27 cellular contexts compared by ENCODE assay signal in the genomic region with DNA sequence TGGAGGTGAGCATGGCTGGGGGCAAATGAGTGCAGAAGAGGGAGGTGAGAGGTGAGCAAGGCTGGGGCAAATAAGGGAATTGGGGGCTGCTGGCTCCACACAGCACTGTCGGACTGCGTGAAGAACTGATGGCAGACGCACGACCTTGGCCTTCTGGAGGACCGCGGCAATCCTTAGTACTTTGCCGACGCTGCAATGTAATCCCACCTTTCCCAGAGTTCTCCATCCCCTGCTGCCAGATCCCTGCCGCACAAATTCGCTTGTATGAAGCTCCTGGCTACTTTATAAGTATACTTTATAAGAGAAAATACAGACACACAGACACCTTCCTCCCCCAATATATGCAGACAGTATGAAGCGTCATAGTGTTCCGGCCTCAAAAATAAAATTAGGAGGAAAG.
"Had no signal": no experiment of that assay in that cellular context is flagged by ENCODE, and none has a peak within 500 bp of the region (broad histone marks: within the 10 kb centered on the region; RNA-seq: fewer than 3 reads in every experiment).

No MANE protein-coding gene starts in this region.

- H3K36me3 ChIP-seq: Peyer's patch had no signal

- H3K9me3 ChIP-seq: Peyer's patch had no signal

- H3K4me1 Mint-ChIP-seq: activated CD4-positive, alpha-beta T cell treated with anti-CD3 and anti-CD28 coated beads, Interleukin-2, amount 10 ng/mL, durations not matched to agents 24 days and 14 days had no signal

- H3K4me1 ChIP-seq: Peyer's patch had no signal

- H3K4me3 ChIP-seq: Peyer's patch had no signal

- H3K27me3 ChIP-seq: Peyer's patch had no signal

- ATAC-seq: activated CD8-positive, alpha-beta T cell treated with anti-CD3 and anti-CD28 coated beads, Interleukin-2, amount 10 ng/mL, durations not matched to agents 7 days and 5 days; activated naive CD4-positive, alpha-beta T cell treated with anti-CD3 and anti-CD28 coated beads, Interleukin-2, amount 50 U/mL, for 72 hours; PC-3 had no signal

- H3K4me3 Mint-ChIP-seq: activated CD4-positive, alpha-beta T cell treated with anti-CD3 and anti-CD28 coated beads, Interleukin-2, amount 10 ng/mL, durations not matched to agents 24 days and 14 days; activated CD8-positive, alpha-beta T cell treated with anti-CD3 and anti-CD28 coated beads, Interleukin-2, amount 10 ng/mL, durations not matched to agents 7 days and 5 days; activated naive CD4-positive, alpha-beta T cell treated with anti-CD3 and anti-CD28 coated beads for 36 hours; activated T-cell treated with anti-CD3 and anti-CD28 coated beads, Interleukin-2, amount 50 U/mL, for 24 hours; activated T-helper 1 cell treated with anti-CD3 and anti-CD28 coated beads, Interleukin-12 subunit alpha, Interleukin-12 subunit beta, Interleukin-2, Interleukin-4 antibody, amounts not matched to agents 30 ng/mL and 10 ng/mL and 1 ng/mL, durations not matched to agents 14 hours and 24 hours and 36 hours; brain had no signal

- H3K27me3 Mint-ChIP-seq: activated CD4-positive, alpha-beta T cell treated with anti-CD3 and anti-CD28 coated beads, Interleukin-2, amount 10 ng/mL, durations not matched to agents 24 days and 14 days; activated T-cell treated with anti-CD3 and anti-CD28 coated beads, Interleukin-2, amount 50 U/mL, for 24 hours; brain had no signal

- H3K9me3 Mint-ChIP-seq: activated CD4-positive, alpha-beta T cell treated with anti-CD3 and anti-CD28 coated beads, Interleukin-2, amount 10 ng/mL, durations not matched to agents 24 days and 14 days; activated naive CD4-positive, alpha-beta T cell treated with anti-CD3 and anti-CD28 coated beads for 36 hours; activated naive CD4-positive, alpha-beta T cell treated with anti-CD3 and anti-CD28 coated beads, Interleukin-2, amount 50 U/mL, for 72 hours; activated T-cell treated with anti-CD3 and anti-CD28 coated beads, Interleukin-2, amount 50 U/mL, for 24 hours; activated T-helper 1 cell treated with anti-CD3 and anti-CD28 coated beads, Interleukin-12 subunit alpha, Interleukin-12 subunit beta, Interleukin-2, Interleukin-4 antibody, amounts not matched to agents 30 ng/mL and 10 ng/mL and 1 ng/mL, durations not matched to agents 14 hours and 24 hours and 36 hours had no signal

- H3K27ac Mint-ChIP-seq: activated CD4-positive, alpha-beta T cell treated with anti-CD3 and anti-CD28 coated beads, Interleukin-2, amount 10 ng/mL, durations not matched to agents 24 days and 14 days; activated CD8-positive, alpha-beta T cell treated with anti-CD3 and anti-CD28 coated beads, Interleukin-2, amount 10 ng/mL, durations not matched to agents 7 days and 5 days; activated naive CD4-positive, alpha-beta T cell treated with anti-CD3 and anti-CD28 coated beads for 36 hours; activated naive CD4-positive, alpha-beta T cell treated with anti-CD3 and anti-CD28 coated beads, Interleukin-2, amount 50 U/mL, for 72 hours; activated T-cell treated with anti-CD3 and anti-CD28 coated beads, Interleukin-2, amount 50 U/mL, for 24 hours; activated T-helper 1 cell treated with anti-CD3 and anti-CD28 coated beads, Interleukin-12 subunit alpha, Interleukin-12 subunit beta, Interleukin-2, Interleukin-4 antibody, amounts not matched to agents 30 ng/mL and 10 ng/mL and 1 ng/mL, durations not matched to agents 14 hours and 24 hours and 36 hours had no signal

- H3K36me3 Mint-ChIP-seq: activated naive CD4-positive, alpha-beta T cell treated with anti-CD3 and anti-CD28 coated beads, Interleukin-2, amount 50 U/mL, for 72 hours; brain had no signal

- DNase-seq: activated CD4-positive, alpha-beta T cell treated with anti-CD3 and anti-CD28 coated beads, Interleukin-2, amount 10 ng/mL, durations not matched to agents 24 days and 14 days; activated CD4-positive, alpha-beta T cell treated with anti-CD3 and anti-CD28 coated beads, Interleukin-2, amount 50 U/mL, for 48 hours; activated CD8-positive, alpha-beta T cell treated with anti-CD3 and anti-CD28 coated beads, Interleukin-2, amount 10 ng/mL, durations not matched to agents 7 days and 5 days; activated gamma-delta T cell treated with Interleukin-2 at 50 U/mL for 16 hours; activated naive CD4-positive, alpha-beta T cell treated with anti-CD3 and anti-CD28 coated beads for 36 hours; activated T-cell treated with anti-CD3 and anti-CD28 coated beads, Interleukin-2, amount 50 U/mL, for 24 hours; anterior cingulate cortex; caudate nucleus; cerebellar nuclear complex; Kasumi-1; KG1; NCI-H1105; NCI-H1417 treated with DMSO at 0.1 percent for 48 hours; NCI-H2029; NCI-H2107; NCI-H510A; NCI-H526; NCI-H748 treated with DMSO at 0.1 percent for 48 hours; NK-92 treated with Interleukin-12 subunit alpha and Interleukin-12 subunit beta, amount 100 ng/mL, for 24 hours; PC-3; Peyer's patch; RPMI8226; SHP77 treated with DMSO at 0.1 percent for 48 hours; T1000 had no signal

- H3K27ac ChIP-seq: Peyer's patch had no signal
